Comparison of ENCODE assay signal across 13 cellular contexts in genomic region chr20:21548390-21549035, GRCh38. TPM values are rescaled to one million over a fixed set of nuclear protein-coding genes. Genes with fewer than 3 reads are reported as not detected.
A peak's percentile ranks its signal among the peaks of the same experiment; 100 is the strongest.
DNase-seq lines count a peak whose midpoint lies in the region; ATAC-seq and TF ChIP-seq lines count a peak whose summit lies in the region.
"Had no signal": no experiment of that assay in that cellular context is flagged by ENCODE, and none has a peak within 500 bp of the region (broad histone marks: within the 10 kb centered on the region; RNA-seq: fewer than 3 reads in every experiment).

No MANE protein-coding gene starts in this region.

- H3K36me3 ChIP-seq in lower lobe of right lung (no peaks in the 10 kb centered on the region), heart right ventricle (no peaks in the 10 kb centered on the region)
- H3K36me3 ChIP-seq: tibial nerve had no signal

- H3K4me3 ChIP-seq in lower lobe of right lung (no peak overlapping the region), heart right ventricle (no peak overlapping the region)
- H3K4me3 ChIP-seq: tibial nerve had no signal

- H3K27ac ChIP-seq in lower lobe of right lung (no peak overlapping the region), heart right ventricle (no peak overlapping the region)
- H3K27ac ChIP-seq: tibial nerve had no signal

- intact Hi-C loops in lower lobe of right lung (cut with DNase I) = no loop called here
- intact Hi-C loops in heart right ventricle (cut with DNase I) = no loop called here

- no peaks in the 10 kb centered on the region for H3K4me1 ChIP-seq in lower lobe of right lung
- H3K4me1 ChIP-seq in heart right ventricle = no peaks in the 10 kb centered on the region
- H3K4me1 ChIP-seq: tibial nerve had no signal

- 68 to 76% methylated on average over 8 of the region's 8 CpGs for WGBS in heart right ventricle, 2 donors

- no peaks in the 10 kb centered on the region for H3K9me3 ChIP-seq in lower lobe of right lung
- no peaks in the 10 kb centered on the region for H3K9me3 ChIP-seq in heart right ventricle
- H3K9me3 ChIP-seq: tibial nerve had no signal

- TF ChIP-seq CTCF in GM13977 (IDR thresholded peaks at IDR 0.05; ENCODE audit: extremely low read depth, insufficient read depth, missing control alignments) (no peak), lower lobe of right lung (IDR thresholded peaks at IDR 0.05) (no peak), heart right ventricle (IDR thresholded peaks at IDR 0.05) (no peak)

- DNase-seq in GM13977 (ENCODE audit: low spot score) (peak; percentile 32), T follicular helper cell (ENCODE audit: low read depth) (peak; percentile 60), lower lobe of right lung (no peak), HPDE6-E6E7 (ENCODE audit: extremely low spot score) (no peak), heart right ventricle (no peak)
- peak; percentile 52 for DNase-seq in effector CD4-positive, alpha-beta T cell
- DNase-seq: DMS53 had no signal

- peaks cover 4% of the 10 kb centered on the region for H3K27me3 ChIP-seq in lower lobe of right lung (ENCODE audit: low read depth)
- peaks cover 0 to 45% (median 23%) of the 10 kb centered on the region in 7 donors for H3K27me3 ChIP-seq in heart right ventricle
- H3K27me3 ChIP-seq: tibial nerve had no signal

- ATAC-seq in HG02588 (IDR thresholded peaks at IDR 0.05; ENCODE audit: unreplicated experiment) (peak; percentile 82), HG03571 (IDR thresholded peaks at IDR 0.05; ENCODE audit: unreplicated experiment) (no peak), lower lobe of right lung (no peak), heart right ventricle (no peak)
- ATAC-seq: sciatic nerve had no signal

- in situ Hi-C loops in GM13977 (cut with MboI; ENCODE audit: low pct_unique_long_range_greater_than_20kb, low sequenced_read_pairs, unreplicated experiment) = no loop called here

RNA-seq across cellular contexts. Expression of gene NKX2-2, which starts 34.6 kb away (rescaled TPM):
- total RNA-seq in lower lobe of right lung (not detected), heart right ventricle (not detected)
- not detected for polyA plus RNA-seq in heart right ventricle
- total RNA-seq: NCI-H460, sciatic nerve, tibial nerve had no signal
- polyA plus RNA-seq: keratinocyte had no signal

Comparison
In these comparisons a context has a peak if more than half of its experiments do, and no peak if none do; other contexts are left out.
1. DNase-seq: peak in GM13977 (single experiment), T follicular helper cell (single experiment) and effector CD4-positive, alpha-beta T cell (single experiment); none in lower lobe of right lung (single experiment), HPDE6-E6E7 (single experiment) and heart right ventricle (0 of 2).